6 cellular contexts compared by ENCODE assay signal in the genomic region with DNA sequence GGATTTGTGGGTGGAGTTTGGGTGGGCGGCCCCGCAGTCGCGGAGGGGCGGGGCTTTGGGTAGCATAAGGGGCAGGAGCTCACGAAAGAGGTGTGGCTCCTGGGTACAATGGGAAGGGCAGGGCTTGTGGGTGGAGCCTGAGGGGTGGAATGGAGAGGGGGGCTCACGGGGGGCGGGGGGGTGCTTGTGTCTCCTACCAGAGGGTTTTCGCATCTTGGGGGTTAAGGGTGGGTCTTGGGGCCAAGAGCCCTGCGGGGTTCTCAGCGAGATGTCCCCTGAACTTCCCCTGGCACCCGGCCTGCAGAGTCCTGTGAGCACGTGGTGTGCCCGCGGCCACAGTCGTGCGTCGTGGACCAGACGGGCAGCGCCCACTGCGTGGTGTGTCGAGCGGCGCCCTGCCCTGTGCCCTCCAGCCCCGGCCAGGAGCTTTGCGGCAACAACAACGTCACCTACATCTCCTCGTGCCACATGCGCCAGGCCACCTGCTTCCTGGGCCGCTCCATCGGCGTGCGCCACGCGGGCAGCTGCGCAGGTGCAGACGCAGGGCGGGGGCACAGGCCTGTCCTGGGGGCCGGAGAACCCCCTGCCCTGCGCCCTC. TPM values are rescaled to one million over a fixed set of nuclear protein-coding genes. Genes with fewer than 3 reads are reported as not detected.
A peak's percentile ranks its signal among the peaks of the same experiment; 100 is the strongest.
DNase-seq lines count a peak whose midpoint lies in the region; ATAC-seq and TF ChIP-seq lines count a peak whose summit lies in the region.

No MANE protein-coding gene starts in this region.

- H3K9me3 ChIP-seq in HEK293 (ENCODE audit: control insufficient read depth, insufficient read depth, low read depth, low read length) (no peaks in the 10 kb centered on the region), left lung (no peaks in the 10 kb centered on the region)

- H3K4me1 ChIP-seq in HEK293 (ENCODE audit: control insufficient read depth, insufficient read depth, low read length) (no peaks in the 10 kb centered on the region), left lung (peaks cover 9 to 42% of the 10 kb centered on the region in 2 donors)

- H3K36me3 ChIP-seq in HEK293 (ENCODE audit: control insufficient read depth in 2 of 2, insufficient read depth in 1 of 2, low read length in 2 of 2) (no peaks in the 10 kb centered on the region), left lung (no peaks in the 10 kb centered on the region)

- H3K27ac ChIP-seq in HEK293 (ENCODE audit: extremely low read depth, low read depth, low read length) (no peak overlapping the region; the same call in 1 of the 2 replicates), left lung (peak overlapping the region; percentile 79 to 91)

- peak overlapping the region; percentile 83 for H3K4me3 Mint-ChIP-seq in activated CD4-positive, alpha-beta T cell treated with anti-CD3 and anti-CD28 coated beads, Interleukin-2, amount 10 ng/mL, durations not matched to agents 7 days and 5 days

- H3K27ac Mint-ChIP-seq in activated CD4-positive, alpha-beta T cell treated with anti-CD3 and anti-CD28 coated beads, Interleukin-2, amount 10 ng/mL, durations not matched to agents 7 days and 5 days, result peak overlapping the region; percentile 100

- peaks cover 7% of the 10 kb centered on the region for H3K4me1 Mint-ChIP-seq in activated CD4-positive, alpha-beta T cell treated with anti-CD3 and anti-CD28 coated beads, Interleukin-2, amount 10 ng/mL, durations not matched to agents 7 days and 5 days

- TF ChIP-seq CTCF in HEK293 (tag by site-specific recombination; IDR thresholded peaks at IDR 0.05), result no peak
- no peak for TF ChIP-seq CTCF in left lung (IDR thresholded peaks at IDR 0.05)

- H3K27me3 Mint-ChIP-seq in activated CD4-positive, alpha-beta T cell treated with anti-CD3 and anti-CD28 coated beads, Interleukin-2, amount 10 ng/mL, durations not matched to agents 7 days and 5 days, result peaks cover 4% of the 10 kb centered on the region

- intact Hi-C loops in left lung (cut with DNase I), result no loop called here
- intact Hi-C loops in posterior vena cava (cut with DNase I), result no loop called here

- POLR2A ChIA-PET in HEK293 (lab: Yijun Ruan, JAX), result interaction anchor here (0.6 to 1.3 kb wide), 9 partner anchors 16 to 572 kb away, joined by 3 to 8 read pairs (median 4); no protein-coding TSS in a partner anchor
- POLR2A ChIA-PET in activated CD4-positive, alpha-beta T cell treated with anti-CD3 and anti-CD28 coated beads, Interleukin-2, amount 10 ng/mL, durations not matched to agents 7 days and 5 days (lab: Charles Lee), result no interaction called here

- DNase-seq in activated CD4-positive, alpha-beta T cell treated with anti-CD3 and anti-CD28 coated beads, Interleukin-2, amount 10 ng/mL, durations not matched to agents 7 days and 5 days, result peak; percentile 91
- DNase-seq in left lung (peak; percentile 95 to 96), posterior vena cava (ENCODE audit: low spot score) (no peak), NCI-H82 treated with DMSO at 0.1 percent for 48 hours (lab: John Stamatoyannopoulos, UW; ENCODE audit: unreplicated experiment) (no peak), ecto neural progenitor cell (ENCODE audit: low spot score) (no peak)

- H3K27me3 ChIP-seq in left lung, result peaks cover 0 to 19% of the 10 kb centered on the region in 2 donors

- no peaks in the 10 kb centered on the region for H3K9me3 Mint-ChIP-seq in activated CD4-positive, alpha-beta T cell treated with anti-CD3 and anti-CD28 coated beads, Interleukin-2, amount 10 ng/mL, durations not matched to agents 7 days and 5 days

- CTCF ChIA-PET in HEK293 (lab: Yijun Ruan, JAX), result interaction anchor here (0.6 to 0.8 kb wide), 3 partner anchors 15 to 89 kb away, joined by 3 read pairs; no protein-coding TSS in a partner anchor
- CTCF ChIA-PET in activated CD4-positive, alpha-beta T cell treated with anti-CD3 and anti-CD28 coated beads, Interleukin-2, amount 10 ng/mL, durations not matched to agents 7 days and 5 days (lab: Charles Lee), result interaction anchor here (1.0 to 1.7 kb wide), 3 partner anchors 13 to 55 kb away, joined by 3 to 6 read pairs (median 3); no protein-coding TSS in a partner anchor

- H3K36me3 Mint-ChIP-seq in activated CD4-positive, alpha-beta T cell treated with anti-CD3 and anti-CD28 coated beads, Interleukin-2, amount 10 ng/mL, durations not matched to agents 7 days and 5 days (ENCODE audit: low read depth), result no peaks in the 10 kb centered on the region

- no peak for ATAC-seq in left lung

- peak overlapping the region; percentile 50 for H3K4me3 ChIP-seq in HEK293 (ENCODE audit: low read depth, low read length)
- peak overlapping the region in 1 of 2 donors; percentile 60 for H3K4me3 ChIP-seq in left lung

TF ChIP-seq in HEK293, 187 proteins besides CTCF, POLR2A, EP300 and RAD21:
- no peak for TF ChIP-seq ZNF341 (tag by site-specific recombination; IDR thresholded peaks at IDR 0.05; ENCODE audit: low read depth)
- no peak for TF ChIP-seq ZNF596 (tag by site-specific recombination; IDR thresholded peaks at IDR 0.05)
- peak; percentile 3; the same call in 1 of the 2 replicates for TF ChIP-seq SP3 (tag by site-specific recombination; IDR thresholded peaks at IDR 0.05)
- peak; percentile 84; the same call in 1 of the 2 replicates for TF ChIP-seq KLF8 (tag by site-specific recombination; IDR thresholded peaks at IDR 0.05)
- TF ChIP-seq ZNF843 (tag by site-specific recombination; IDR thresholded peaks at IDR 0.05), result 0 out of 2 replicates have a peak, but pooled peaks have one; percentile 2
- TF ChIP-seq SP2 (tag by site-specific recombination; IDR thresholded peaks at IDR 0.05), result peak; percentile 9; the same call in 1 of the 2 replicates
- no peak for TF ChIP-seq ZNF548 (tag by site-specific recombination; IDR thresholded peaks at IDR 0.05)
- no peak for TF ChIP-seq ZNF16 (tag by site-specific recombination; IDR thresholded peaks at IDR 0.05; ENCODE audit: low read depth)
- TF ChIP-seq ZNF701 (tag by site-specific recombination; IDR thresholded peaks at IDR 0.05), result no peak
- TF ChIP-seq ZNF169 (tag by site-specific recombination; IDR thresholded peaks at IDR 0.05), result no peak
- no peak for TF ChIP-seq ZNF174 (tag by site-specific recombination; IDR thresholded peaks at IDR 0.05)
- TF ChIP-seq, protein P1, sequence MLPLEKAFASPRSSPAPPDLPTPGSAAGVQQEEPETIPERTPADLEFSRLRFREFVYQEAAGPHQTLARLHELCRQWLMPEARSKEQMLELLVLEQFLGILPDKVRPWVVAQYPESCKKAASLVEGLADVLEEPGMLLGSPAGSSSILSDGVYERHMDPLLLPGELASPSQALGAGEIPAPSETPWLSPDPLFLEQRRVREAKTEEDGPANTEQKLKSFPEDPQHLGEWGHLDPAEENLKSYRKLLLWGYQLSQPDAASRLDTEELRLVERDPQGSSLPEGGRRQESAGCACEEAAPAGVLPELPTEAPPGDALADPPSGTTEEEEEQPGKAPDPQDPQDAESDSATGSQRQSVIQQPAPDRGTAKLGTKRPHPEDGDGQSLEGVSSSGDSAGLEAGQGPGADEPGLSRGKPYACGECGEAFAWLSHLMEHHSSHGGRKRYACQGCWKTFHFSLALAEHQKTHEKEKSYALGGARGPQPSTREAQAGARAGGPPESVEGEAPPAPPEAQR (tag by site-specific recombination; IDR thresholded peaks at IDR 0.05), result no peak

RNA-seq across cellular contexts. Expression of a gene that starts 4.9 kb away (rescaled TPM):
- 1 to 10 TPM; 1.6 to 2.1 TPM for total RNA-seq in activated CD4-positive, alpha-beta T cell treated with anti-CD3 and anti-CD28 coated beads, Interleukin-2, amount 10 ng/mL, durations not matched to agents 7 days and 5 days
- total RNA-seq in left lung, result 100 to 1,000 TPM in 1 of 2 donors, 10 to 100 TPM in 1; 94.8 to 145 TPM
- total RNA-seq in posterior vena cava, result 100 to 1,000 TPM; 234 to 270 TPM

RNA-seq across cellular contexts. Expression of a gene that starts 14.1 kb away (rescaled TPM):
- total RNA-seq in activated CD4-positive, alpha-beta T cell treated with anti-CD3 and anti-CD28 coated beads, Interleukin-2, amount 10 ng/mL, durations not matched to agents 7 days and 5 days, result not detected
- total RNA-seq in left lung (not detected), posterior vena cava (not detected)

RNA-seq across cellular contexts. Expression of a gene that starts 18.1 kb away (rescaled TPM):
- total RNA-seq in activated CD4-positive, alpha-beta T cell treated with anti-CD3 and anti-CD28 coated beads, Interleukin-2, amount 10 ng/mL, durations not matched to agents 7 days and 5 days, result 10 to 100 TPM; 71.5 to 80.3 TPM
- 10 to 100 TPM; 24.3 to 34.0 TPM for total RNA-seq in left lung
- total RNA-seq in posterior vena cava, result 10 to 100 TPM; 24.5 to 27.1 TPM

RNA-seq across cellular contexts. Expression of a gene that starts 27.6 kb away (rescaled TPM):
- total RNA-seq in activated CD4-positive, alpha-beta T cell treated with anti-CD3 and anti-CD28 coated beads, Interleukin-2, amount 10 ng/mL, durations not matched to agents 7 days and 5 days, result not detected
- total RNA-seq in left lung (10 to 100 TPM; 30.2 to 33.0 TPM), posterior vena cava (100 to 1,000 TPM in 1 of 2 donors, 10 to 100 TPM in 1; 89.6 to 128 TPM)

RNA-seq across cellular contexts. Expression of a gene that starts 41.4 kb away (rescaled TPM):
- under 1 TPM in 1 of 2 experiments, not detected in 1; 0.12 TPM for total RNA-seq in activated CD4-positive, alpha-beta T cell treated with anti-CD3 and anti-CD28 coated beads, Interleukin-2, amount 10 ng/mL, durations not matched to agents 7 days and 5 days
- under 1 TPM; 0.21 to 0.29 TPM for total RNA-seq in left lung
- under 1 TPM in 1 of 2 donors, not detected in 1; 0.37 TPM for total RNA-seq in posterior vena cava

Comparison
In these comparisons a context has a peak if more than half of its experiments do, and no peak if none do; other contexts are left out.
1. DNase-seq: peak in activated CD4-positive, alpha-beta T cell treated with anti-CD3 and anti-CD28 coated beads, Interleukin-2, amount 10 ng/mL, durations not matched to agents 7 days and 5 days (single experiment) and left lung (2 of 2); none in posterior vena cava (single experiment), NCI-H82 treated with DMSO at 0.1 percent for 48 hours (single experiment) and ecto neural progenitor cell (single experiment).
2. RNA of a gene that starts 4.9 kb away (total RNA-seq): 234 to 270 TPM in posterior vena cava and 94.8 to 145 TPM in left lung; 1.6 to 2.1 TPM in activated CD4-positive, alpha-beta T cell treated with anti-CD3 and anti-CD28 coated beads, Interleukin-2, amount 10 ng/mL, durations not matched to agents 7 days and 5 days; every median in the first group is over 10 times any median in the second.